Comparison of ENCODE assay signal across 20 cellular contexts in genomic region chr10:19658131-19658530, GRCh38.
DNase-seq lines count a peak whose midpoint lies in the region; ATAC-seq, FAIRE-seq and TF ChIP-seq lines count a peak whose summit lies in the region.
"Had no signal": no experiment of that assay in that cellular context is flagged by ENCODE, and none has a peak within 500 bp of the region (broad histone marks: within the 10 kb centered on the region; RNA-seq: fewer than 3 reads in every experiment).

No MANE protein-coding gene starts in this region.

- TF ChIP-seq RAD21 in SK-N-SH (IDR thresholded peaks at IDR 0.05; ENCODE audit: low read length) = no peak

- H3K9me2 ChIP-seq in SK-N-SH = no peaks in the 10 kb centered on the region

- peak overlapping the region; percentile 42; the same call in 1 of the 2 replicates for H2AFZ ChIP-seq in SK-N-SH (ENCODE audit: low read depth)

- TF ChIP-seq CTCF in SK-N-SH (IDR thresholded peaks at IDR 0.05) = no peak
- TF ChIP-seq CTCF in bronchial epithelial cell (IDR thresholded peaks at IDR 0.05; ENCODE audit: insufficient read depth, low read length, severe bottlenecking) = no peak
- no peak for TF ChIP-seq CTCF in tibial artery (IDR thresholded peaks at IDR 0.05)

- intact Hi-C loops in tibial artery (cut with DNase I; ENCODE audit: low total_unique reads) = no loop called here

- peaks cover 20% of the 10 kb centered on the region for H3F3A ChIP-seq in SK-N-SH (replicated peaks; ENCODE audit: insufficient read depth)

- H3K9me3 ChIP-seq in SK-N-SH = no peaks in the 10 kb centered on the region
- H3K9me3 ChIP-seq in tibial artery = no peaks in the 10 kb centered on the region
- H3K9me3 ChIP-seq: Caco-2 had no signal

- no peak overlapping the region for H3K9ac ChIP-seq in SK-N-SH

- H4K20me1 ChIP-seq in SK-N-SH (ENCODE audit: insufficient read depth) = no peaks in the 10 kb centered on the region

- no peak overlapping the region for H3K4me3 ChIP-seq in SK-N-SH (ENCODE audit: low read depth in 2 of 2, low read length in 1 of 2)
- H3K4me3 ChIP-seq in bronchial epithelial cell (ENCODE audit: low read depth, low read length) = no peak overlapping the region
- H3K4me3 ChIP-seq in tibial artery = no peak overlapping the region

- H3K27me3 ChIP-seq in SK-N-SH (ENCODE audit: insufficient read depth) (no peaks in the 10 kb centered on the region), bronchial epithelial cell (ENCODE audit: control insufficient read depth, insufficient read depth, low read length) (no peaks in the 10 kb centered on the region), tibial artery (no peaks in the 10 kb centered on the region)

- FAIRE-seq in bronchial epithelial cell (lab: Jason Lieb, UNC) = no peak
- FAIRE-seq: GM19239 had no signal

- no peak overlapping the region for H3K27ac ChIP-seq in SK-N-SH (ENCODE audit: low read depth in 2 of 2, low read length in 1 of 2)
- peak overlapping the region; percentile 65 to 69 for H3K27ac ChIP-seq in tibial artery
- H3K27ac ChIP-seq: 22Rv1 had no signal

- H3K79me2 ChIP-seq in SK-N-SH (ENCODE audit: insufficient read depth) = no peaks in the 10 kb centered on the region

- CTCF ChIA-PET in SK-N-SH (lab: Yijun Ruan, JAX) = no interaction called here

- no peak for TF ChIP-seq EP300 in SK-N-SH (IDR thresholded peaks at IDR 0.05; ENCODE audit: borderline replicate concordance in 1 of 2, low read depth in 1 of 2, low read length in 1 of 2)

- H3K4me1 ChIP-seq in SK-N-SH (ENCODE audit: control insufficient read depth in 1 of 2, insufficient read depth in 2 of 2, low read depth in 1 of 2, low read length in 1 of 2) = peaks cover 0 to 15% of the 10 kb centered on the region in 2 experiments; a peak in 2 of 4 replicates
- peaks cover 0 to 65% (median 22%) of the 10 kb centered on the region in 4 donors for H3K4me1 ChIP-seq in tibial artery
- H3K4me1 ChIP-seq: Caco-2 had no signal

- H3K4me2 ChIP-seq in SK-N-SH = 0 out of 2 replicates have a peak overlapping the region, but pooled peaks have one; percentile 1

- WGBS in SK-N-SH (ENCODE audit: low lambda C conversion rate) = 63% methylated on average over 3 of the region's 3 CpGs

- H3K36me3 ChIP-seq in SK-N-SH (replicated peaks in 1 of 2; ENCODE audit: control insufficient read depth in 1 of 2, insufficient read depth in 2 of 2, low read length in 1 of 2) (no peaks in the 10 kb centered on the region), bronchial epithelial cell (ENCODE audit: control insufficient read depth, insufficient read depth, low read length) (no peaks in the 10 kb centered on the region), tibial artery (no peaks in the 10 kb centered on the region)

- ATAC-seq in SK-N-SH treated with all-trans-retinoic acid at 6 μM for 48 hours = no peak
- ATAC-seq in GM21576 (IDR thresholded peaks at IDR 0.05; ENCODE audit: unreplicated experiment) = no peak

- POLR2A ChIA-PET in SK-N-SH (lab: Yijun Ruan, JAX) = no interaction called here

- DNase-seq in SK-N-SH = no peak
- peak; percentile 26 for DNase-seq in bronchial epithelial cell (ENCODE audit: low read depth)
- DNase-seq in hepatic stellate cell (ENCODE audit: low spot score) = peak; percentile 7
- no peak for DNase-seq in tibial artery
- no peak for DNase-seq in NCI-H524 treated with DMSO at 0.1 percent for 48 hours (lab: John Stamatoyannopoulos, UW)
- no peak for DNase-seq in HUDEP-2 (lab: John Stamatoyannopoulos, UW; ENCODE audit: unreplicated experiment in 76 of 76)
- DNase-seq: Caco-2; CD4-positive, CD25-positive, alpha-beta regulatory T cell; DMS153; H7; NCI-H1105 treated with DMSO at 0.1 percent for 48 hours; NCI-H1694 treated with DMSO at 0.1 percent for 48 hours; NCI-H2107; NCI-H345; NCI-H526 treated with DMSO at 0.1 percent for 48 hours; SHP77 had no signal

TF ChIP-seq in SK-N-SH, 30 proteins besides CTCF, POLR2A, EP300 and RAD21:
- TF ChIP-seq TCF12 (IDR thresholded peaks at IDR 0.05) = no peak
- TF ChIP-seq TEAD4 (IDR thresholded peaks at IDR 0.05; ENCODE audit: borderline replicate concordance, insufficient read depth) = no peak
- TF ChIP-seq POLR2AphosphoS5 (IDR thresholded peaks at IDR 0.05; ENCODE audit: low read depth, low read length) = no peak
- no peak for TF ChIP-seq FOXJ3 (CRISPR knock-in tag; IDR thresholded peaks at IDR 0.05)
- TF ChIP-seq MAX (IDR thresholded peaks at IDR 0.05; ENCODE audit: low read depth) = no peak
- TF ChIP-seq FOXM1 (IDR thresholded peaks at IDR 0.05; ENCODE audit: low read depth) = no peak

TF ChIP-seq in SK-N-SH treated with all-trans-retinoic acid at 6 μM for 48 hours, 23 proteins besides CTCF, POLR2A, EP300 and RAD21:
- TF ChIP-seq ARNTL (CRISPR knock-in tag; IDR thresholded peaks at IDR 0.05; ENCODE audit: borderline replicate concordance, low read depth) = no peak
- no peak for TF ChIP-seq SNAI2 (CRISPR knock-in tag; IDR thresholded peaks at IDR 0.05)
- no peak for TF ChIP-seq RARB (CRISPR knock-in tag; IDR thresholded peaks at IDR 0.05)
- TF ChIP-seq TSHZ2 (CRISPR knock-in tag; IDR thresholded peaks at IDR 0.05) = no peak
- TF ChIP-seq OSR1 (CRISPR knock-in tag; IDR thresholded peaks at IDR 0.05) = no peak
- TF ChIP-seq PPARA (CRISPR knock-in tag; IDR thresholded peaks at IDR 0.05; ENCODE audit: borderline replicate concordance) = no peak
- TF ChIP-seq ZC3H10 (CRISPR knock-in tag; IDR thresholded peaks at IDR 0.05) = no peak
- no peak for TF ChIP-seq POU6F1 (CRISPR knock-in tag; IDR thresholded peaks at IDR 0.05; ENCODE audit: borderline replicate concordance, low read depth)

Comparison
In these comparisons a context has a peak if more than half of its experiments do, and no peak if none do; other contexts are left out.
1. DNase-seq: peak in bronchial epithelial cell (single experiment) and hepatic stellate cell (single experiment); none in SK-N-SH (single experiment), tibial artery (0 of 2), NCI-H524 treated with DMSO at 0.1 percent for 48 hours (single experiment) and HUDEP-2 (0 of 76).
2. H3K27ac ChIP-seq: peak in tibial artery (2 of 2); none in SK-N-SH (0 of 2).